ENCODE assay signal across 24 cellular contexts in genomic region chr17:49734666-49735490, GRCh38. TPM values are rescaled to one million over a fixed set of nuclear protein-coding genes. Genes with fewer than 3 reads are reported as not detected.
DNase-seq lines count a peak whose midpoint lies in the region; ATAC-seq and TF ChIP-seq lines count a peak whose summit lies in the region.
"Had no signal": no experiment of that assay in that cellular context is flagged by ENCODE, and none has a peak within 500 bp of the region (broad histone marks: within the 10 kb centered on the region; RNA-seq: fewer than 3 reads in every experiment).

No MANE protein-coding gene starts in this region.

- peaks cover 64% of the 10 kb centered on the region for H3K4me1 Mint-ChIP-seq in activated CD8-positive, alpha-beta T cell treated with anti-CD3 and anti-CD28 coated beads for 36 hours (ENCODE audit: low read depth)
- H3K4me1 Mint-ChIP-seq in activated CD8-positive, alpha-beta T cell treated with anti-CD3 and anti-CD28 coated beads, Interleukin-2, amount 10 ng/mL, durations not matched to agents 7 days and 5 days (ENCODE audit: low read depth) = peaks cover 53% of the 10 kb centered on the region
- H3K4me1 Mint-ChIP-seq in CD8-positive, alpha-beta T cell (ENCODE audit: low read depth) = peaks cover 74% of the 10 kb centered on the region
- H3K4me1 Mint-ChIP-seq in T-helper 17 cell = peaks cover 51% of the 10 kb centered on the region
- peaks cover 49 to 67% (median 61%) of the 10 kb centered on the region in 3 donors for H3K4me1 Mint-ChIP-seq in naive B cell

- no peak for DNase-seq in activated CD8-positive, alpha-beta T cell treated with anti-CD3 and anti-CD28 coated beads for 36 hours
- no peak for DNase-seq in activated CD8-positive, alpha-beta T cell treated with anti-CD3 and anti-CD28 coated beads, Interleukin-2, amount 10 ng/mL, durations not matched to agents 7 days and 5 days
- no peak for DNase-seq in CD8-positive, alpha-beta T cell
- DNase-seq in T-helper 17 cell = no peak
- no peak for DNase-seq in naive B cell
- no peak for DNase-seq in GM20000 (ENCODE audit: low spot score)
- DNase-seq in NCI-H1436 treated with DMSO at 0.1 percent for 48 hours (lab: John Stamatoyannopoulos, UW) = no peak
- no peak for DNase-seq in putamen (ENCODE audit: low spot score)
- DNase-seq: activated B cell treated with CpG ODN at 0.5 μM for 24 hours; activated naive CD8-positive, alpha-beta T cell treated with anti-CD3 and anti-CD28 coated beads, Interleukin-2, amount 10 ng/mL, durations not matched to agents 7 days and 5 days; activated T-cell treated with anti-CD3 and anti-CD28 coated beads, Interleukin-2, amount 50 U/mL, for 48 hours; effector CD8-positive, alpha-beta T cell; H7; hypothalamus; Karpas-422; NCI-H1092 treated with DMSO at 0.1 percent for 48 hours; NK-92 treated with Interleukin-12 subunit alpha and Interleukin-12 subunit beta, amount 100 ng/mL, for 24 hours; T-helper 9 cell had no signal

- H3K36me3 Mint-ChIP-seq in activated CD8-positive, alpha-beta T cell treated with anti-CD3 and anti-CD28 coated beads for 36 hours (ENCODE audit: low read depth) = peaks cover 21% of the 10 kb centered on the region
- H3K36me3 Mint-ChIP-seq in activated CD8-positive, alpha-beta T cell treated with anti-CD3 and anti-CD28 coated beads, Interleukin-2, amount 10 ng/mL, durations not matched to agents 7 days and 5 days (ENCODE audit: low read depth) = peaks cover 39% of the 10 kb centered on the region
- H3K36me3 Mint-ChIP-seq in CD8-positive, alpha-beta T cell = peaks cover 43% of the 10 kb centered on the region
- H3K36me3 Mint-ChIP-seq in T-helper 17 cell (ENCODE audit: low read depth) = peaks cover 3% of the 10 kb centered on the region
- H3K36me3 Mint-ChIP-seq in naive B cell = peaks cover 8 to 19% of the 10 kb centered on the region in 2 donors

- no peak for ATAC-seq in activated CD8-positive, alpha-beta T cell treated with anti-CD3 and anti-CD28 coated beads for 36 hours
- ATAC-seq in activated CD8-positive, alpha-beta T cell treated with anti-CD3 and anti-CD28 coated beads, Interleukin-2, amount 10 ng/mL, durations not matched to agents 7 days and 5 days = no peak
- ATAC-seq in CD8-positive, alpha-beta T cell = no peak
- ATAC-seq in T-helper 17 cell (no peak), naive B cell (ENCODE audit: low read depth in 2 of 2) (no peak)
- ATAC-seq: A549, esophagus mucosa had no signal

- CTCF ChIA-PET in activated CD8-positive, alpha-beta T cell treated with anti-CD3 and anti-CD28 coated beads for 36 hours (lab: Charles Lee) = interaction anchor here (1.2 kb wide), 1 partner anchor 43 kb away, joined by 3 read pairs; no protein-coding TSS in a partner anchor
- CTCF ChIA-PET in activated CD8-positive, alpha-beta T cell treated with anti-CD3 and anti-CD28 coated beads, Interleukin-2, amount 10 ng/mL, durations not matched to agents 7 days and 5 days (lab: Charles Lee) = interaction anchor here (1.5 kb wide), 1 partner anchor 26 kb away, joined by 4 read pairs; no protein-coding TSS in a partner anchor
- CTCF ChIA-PET in CD8-positive, alpha-beta T cell (lab: Charles Lee) = interaction anchor here (0.6 kb wide), 1 partner anchor 105 kb away, joined by 4 read pairs; no protein-coding TSS in a partner anchor

- POLR2A ChIA-PET in activated CD8-positive, alpha-beta T cell treated with anti-CD3 and anti-CD28 coated beads for 36 hours (lab: Charles Lee) = interaction anchor here (0.6 to 1.0 kb wide), 2 partner anchors 19 to 59 kb away, joined by 3 to 4 read pairs; no protein-coding TSS in a partner anchor
- POLR2A ChIA-PET in activated CD8-positive, alpha-beta T cell treated with anti-CD3 and anti-CD28 coated beads, Interleukin-2, amount 10 ng/mL, durations not matched to agents 7 days and 5 days (lab: Charles Lee) = interaction anchor here (0.8 to 1.1 kb wide), 2 partner anchors 12 to 29 kb away, joined by 3 read pairs; no protein-coding TSS in a partner anchor
- POLR2A ChIA-PET in CD8-positive, alpha-beta T cell (lab: Charles Lee) = no interaction called here

- no peaks in the 10 kb centered on the region for H3K9me3 ChIP-seq in CD8-positive, alpha-beta T cell (ENCODE audit: low read length)
- no peaks in the 10 kb centered on the region for H3K9me3 ChIP-seq in T-helper 17 cell (ENCODE audit: control insufficient read depth, low read length, poor library complexity, severe bottlenecking)
- H3K9me3 ChIP-seq: A549, BLaER1, prostate gland, suprapubic skin had no signal

- no peak for TF ChIP-seq CTCF in activated CD8-positive, alpha-beta T cell treated with anti-CD3 and anti-CD28 coated beads for 36 hours (IDR thresholded peaks at IDR 0.05)
- TF ChIP-seq CTCF in CD8-positive, alpha-beta T cell (IDR thresholded peaks at IDR 0.05) = no peak
- TF ChIP-seq CTCF in GM20000 (IDR thresholded peaks at IDR 0.05; ENCODE audit: extremely low read depth, missing control alignments) = no peak

- H3K4me3 ChIP-seq in CD8-positive, alpha-beta T cell (ENCODE audit: low read depth, low read length) = no peak overlapping the region
- H3K4me3 ChIP-seq: A549, BLaER1, prostate gland, SK-N-MC, suprapubic skin had no signal

- intact Hi-C loops in activated CD8-positive, alpha-beta T cell treated with anti-CD3 and anti-CD28 coated beads for 36 hours (cut with micrococcal nuclease) = no loop called here
- intact Hi-C loops in CD8-positive, alpha-beta T cell (cut with DNase I, micrococcal nuclease) = no loop called here

- peaks cover 14% of the 10 kb centered on the region for H3K36me3 ChIP-seq in CD8-positive, alpha-beta T cell (ENCODE audit: insufficient read depth, low read length)
- H3K36me3 ChIP-seq: prostate gland, suprapubic skin had no signal

- H3K4me1 ChIP-seq in CD8-positive, alpha-beta T cell (ENCODE audit: insufficient read depth, low read length) = peaks cover 44% of the 10 kb centered on the region
- H3K4me1 ChIP-seq: A549, prostate gland had no signal

- no peaks in the 10 kb centered on the region for H3K27me3 ChIP-seq in CD8-positive, alpha-beta T cell (ENCODE audit: insufficient read depth, low read length)
- H3K27me3 ChIP-seq: BLaER1, suprapubic skin had no signal

- H3K4me3 Mint-ChIP-seq in activated CD8-positive, alpha-beta T cell treated with anti-CD3 and anti-CD28 coated beads for 36 hours = no peak overlapping the region
- no peak overlapping the region for H3K4me3 Mint-ChIP-seq in activated CD8-positive, alpha-beta T cell treated with anti-CD3 and anti-CD28 coated beads, Interleukin-2, amount 10 ng/mL, durations not matched to agents 7 days and 5 days
- H3K4me3 Mint-ChIP-seq in CD8-positive, alpha-beta T cell = no peak overlapping the region
- no peak overlapping the region for H3K4me3 Mint-ChIP-seq in T-helper 17 cell
- no peak overlapping the region for H3K4me3 Mint-ChIP-seq in naive B cell
- H3K4me3 Mint-ChIP-seq: activated B cell treated with CpG ODN at 0.5 μM for 24 hours; activated naive CD8-positive, alpha-beta T cell treated with anti-CD3 and anti-CD28 coated beads, Interleukin-2, amount 10 ng/mL, durations not matched to agents 7 days and 5 days had no signal

- peak overlapping the region; percentile 56 for H3K27ac Mint-ChIP-seq in activated CD8-positive, alpha-beta T cell treated with anti-CD3 and anti-CD28 coated beads for 36 hours
- no peak overlapping the region for H3K27ac Mint-ChIP-seq in activated CD8-positive, alpha-beta T cell treated with anti-CD3 and anti-CD28 coated beads, Interleukin-2, amount 10 ng/mL, durations not matched to agents 7 days and 5 days
- H3K27ac Mint-ChIP-seq in CD8-positive, alpha-beta T cell = peak overlapping the region; percentile 100
- peak overlapping the region; percentile 98 for H3K27ac Mint-ChIP-seq in T-helper 17 cell
- peak overlapping the region in 4 of 6 donors; percentile 37 to 100 (median 74) for H3K27ac Mint-ChIP-seq in naive B cell

- no peaks in the 10 kb centered on the region for H3K27me3 Mint-ChIP-seq in activated CD8-positive, alpha-beta T cell treated with anti-CD3 and anti-CD28 coated beads for 36 hours
- no peaks in the 10 kb centered on the region for H3K27me3 Mint-ChIP-seq in activated CD8-positive, alpha-beta T cell treated with anti-CD3 and anti-CD28 coated beads, Interleukin-2, amount 10 ng/mL, durations not matched to agents 7 days and 5 days (ENCODE audit: low read depth)
- no peaks in the 10 kb centered on the region for H3K27me3 Mint-ChIP-seq in CD8-positive, alpha-beta T cell (ENCODE audit: low read depth)
- H3K27me3 Mint-ChIP-seq in T-helper 17 cell (no peaks in the 10 kb centered on the region), naive B cell (no peaks in the 10 kb centered on the region)
- H3K27me3 Mint-ChIP-seq: activated B cell treated with CpG ODN at 0.5 μM for 24 hours; activated naive CD8-positive, alpha-beta T cell treated with anti-CD3 and anti-CD28 coated beads, Interleukin-2, amount 10 ng/mL, durations not matched to agents 7 days and 5 days had no signal

- no peak overlapping the region for H3K27ac ChIP-seq in CD8-positive, alpha-beta T cell (ENCODE audit: low read depth, low read length)
- H3K27ac ChIP-seq: A549, BLaER1, prostate gland, SK-N-MC, suprapubic skin had no signal

- H3K9me3 Mint-ChIP-seq in activated CD8-positive, alpha-beta T cell treated with anti-CD3 and anti-CD28 coated beads for 36 hours = peaks cover under 1% of the 10 kb centered on the region
- H3K9me3 Mint-ChIP-seq in activated CD8-positive, alpha-beta T cell treated with anti-CD3 and anti-CD28 coated beads, Interleukin-2, amount 10 ng/mL, durations not matched to agents 7 days and 5 days (ENCODE audit: insufficient read depth) = no peaks in the 10 kb centered on the region
- no peaks in the 10 kb centered on the region for H3K9me3 Mint-ChIP-seq in CD8-positive, alpha-beta T cell
- peaks cover 0 to 2% (median 0%) of the 10 kb centered on the region in 7 donors for H3K9me3 Mint-ChIP-seq in naive B cell
- H3K9me3 Mint-ChIP-seq: activated naive CD8-positive, alpha-beta T cell treated with anti-CD3 and anti-CD28 coated beads, Interleukin-2, amount 10 ng/mL, durations not matched to agents 7 days and 5 days had no signal

RNA-seq across cellular contexts. Expression of gene SLC35B1, which starts 27.1 kb away (rescaled TPM):
- total RNA-seq in activated CD8-positive, alpha-beta T cell treated with anti-CD3 and anti-CD28 coated beads for 36 hours = 10 to 100 TPM; 38.6 to 46.6 TPM
- total RNA-seq in activated CD8-positive, alpha-beta T cell treated with anti-CD3 and anti-CD28 coated beads, Interleukin-2, amount 10 ng/mL, durations not matched to agents 7 days and 5 days = 10 to 100 TPM; 50.7 to 62.6 TPM
- 10 to 100 TPM; 57.7 to 64.2 TPM for total RNA-seq in CD8-positive, alpha-beta T cell
- total RNA-seq in T-helper 17 cell = 10 to 100 TPM; 63.8 to 66.8 TPM
- polyA plus RNA-seq in naive B cell (ENCODE audit: low read depth in 6 of 6) = 10 to 100 TPM; 20.6 to 47.5 (median 25.7) TPM

RNA-seq across cellular contexts. Expression of gene FAM117A, which starts 29.1 kb away (rescaled TPM):
- total RNA-seq in activated CD8-positive, alpha-beta T cell treated with anti-CD3 and anti-CD28 coated beads for 36 hours = 10 to 100 TPM; 19.7 to 23.0 TPM
- 10 to 100 TPM; 20.8 to 23.5 TPM for total RNA-seq in activated CD8-positive, alpha-beta T cell treated with anti-CD3 and anti-CD28 coated beads, Interleukin-2, amount 10 ng/mL, durations not matched to agents 7 days and 5 days
- 10 to 100 TPM; 23.4 to 28.7 TPM for total RNA-seq in CD8-positive, alpha-beta T cell
- total RNA-seq in T-helper 17 cell = 10 to 100 TPM; 58.9 to 68.6 TPM
- polyA plus RNA-seq in naive B cell (ENCODE audit: low read depth in 6 of 6) = 10 to 100 TPM; 36.4 to 66.0 (median 54.3) TPM

RNA-seq across cellular contexts. Expression of gene KAT7, which starts 53.6 kb away (rescaled TPM):
- total RNA-seq in activated CD8-positive, alpha-beta T cell treated with anti-CD3 and anti-CD28 coated beads for 36 hours = 10 to 100 TPM; 61.2 to 66.6 TPM
- 10 to 100 TPM; 75.8 to 76.0 TPM for total RNA-seq in activated CD8-positive, alpha-beta T cell treated with anti-CD3 and anti-CD28 coated beads, Interleukin-2, amount 10 ng/mL, durations not matched to agents 7 days and 5 days
- 100 to 1,000 TPM; 170 to 189 TPM for total RNA-seq in CD8-positive, alpha-beta T cell
- 100 to 1,000 TPM; 191 to 201 TPM for total RNA-seq in T-helper 17 cell
- polyA plus RNA-seq in naive B cell (ENCODE audit: low read depth in 6 of 6) = 10 to 100 TPM; 42.3 to 61.8 (median 45.4) TPM

RNA-seq across cellular contexts. Expression of gene SPOP, which starts 57.0 kb away (rescaled TPM):
- 10 to 100 TPM; 61.6 to 63.5 TPM for total RNA-seq in activated CD8-positive, alpha-beta T cell treated with anti-CD3 and anti-CD28 coated beads for 36 hours
- 10 to 100 TPM; 49.5 to 52.0 TPM for total RNA-seq in activated CD8-positive, alpha-beta T cell treated with anti-CD3 and anti-CD28 coated beads, Interleukin-2, amount 10 ng/mL, durations not matched to agents 7 days and 5 days
- total RNA-seq in CD8-positive, alpha-beta T cell = 10 to 100 TPM; 30.5 to 34.3 TPM
- 10 to 100 TPM; 46.8 to 52.7 TPM for total RNA-seq in T-helper 17 cell
- polyA plus RNA-seq in naive B cell (ENCODE audit: low read depth in 6 of 6) = 100 to 1,000 TPM in 1 of 6 donors, 10 to 100 TPM in 5; 78.4 to 131 (median 95.3) TPM
